10 cellular contexts compared by ENCODE assay signal in the genomic region with DNA sequence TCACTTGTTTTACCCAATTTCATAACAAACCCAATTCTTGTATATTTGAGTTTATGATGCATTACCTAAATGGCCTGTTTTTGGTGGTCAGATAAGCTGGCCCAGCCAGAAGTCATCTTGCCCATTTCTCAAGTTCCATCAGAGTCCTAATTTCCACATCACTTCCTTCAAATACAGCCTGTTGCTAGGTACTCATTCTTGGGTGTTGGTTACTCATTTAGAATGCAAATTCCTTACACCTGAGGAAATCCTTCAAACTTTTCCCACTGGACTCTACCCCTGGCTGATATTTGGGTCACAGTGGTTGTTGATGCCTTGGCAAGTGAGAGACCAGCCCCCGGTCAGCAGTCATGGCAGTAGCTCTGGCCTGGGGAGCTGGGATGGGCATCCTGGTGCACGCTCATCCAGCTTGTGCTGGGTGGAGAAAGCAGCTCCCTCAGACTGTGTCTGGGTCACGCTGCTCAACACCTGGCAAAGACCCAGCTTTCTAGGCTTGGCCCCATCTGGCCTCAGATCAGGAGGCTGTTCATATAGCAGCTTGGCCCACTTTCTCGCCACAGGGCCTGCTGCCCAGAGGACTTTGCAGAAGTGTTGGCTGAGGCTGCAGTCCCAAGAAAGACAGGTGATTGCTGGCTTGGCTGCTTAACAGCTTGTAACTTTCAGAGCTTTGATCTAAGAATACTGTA. TPM values are rescaled to one million over a fixed set of nuclear protein-coding genes. Genes with fewer than 3 reads are reported as not detected.
DNase-seq lines count a peak whose midpoint lies in the region; TF ChIP-seq lines count a peak whose summit lies in the region.
"Had no signal": no experiment of that assay in that cellular context is flagged by ENCODE, and none has a peak within 500 bp of the region (broad histone marks: within the 10 kb centered on the region; RNA-seq: fewer than 3 reads in every experiment).

No MANE protein-coding gene starts in this region.

- H2AFZ ChIP-seq in OCI-LY7 (ENCODE audit: low read length) = no peak overlapping the region

- H4K20me1 ChIP-seq in OCI-LY7 (ENCODE audit: insufficient read depth, low read length) = no peaks in the 10 kb centered on the region

- WGBS in suprapubic skin = 0% methylated on average over 2 of the region's 4 CpGs

- CTCF ChIA-PET in OCI-LY7 (lab: Charles Lee; ENCODE audit: unreplicated experiment) = no interaction called here

- H3K36me3 ChIP-seq in suprapubic skin = peaks cover 29% of the 10 kb centered on the region
- peaks cover 39% of the 10 kb centered on the region for H3K36me3 ChIP-seq in OCI-LY7 (ENCODE audit: insufficient read depth, low read length)

- no peaks in the 10 kb centered on the region for H3K79me2 ChIP-seq in OCI-LY7 (ENCODE audit: insufficient read depth, low read depth, low read length)

- H3K4me3 ChIP-seq in dorsolateral prefrontal cortex (no peak overlapping the region), suprapubic skin (no peak overlapping the region), OCI-LY7 (ENCODE audit: low read depth, low read length, poor library complexity, severe bottlenecking) (no peak overlapping the region)

- H3K27me3 ChIP-seq in dorsolateral prefrontal cortex = no peaks in the 10 kb centered on the region
- no peaks in the 10 kb centered on the region for H3K27me3 ChIP-seq in suprapubic skin

- no peak overlapping the region for H3K4me2 ChIP-seq in OCI-LY7 (ENCODE audit: low read length)

- TF ChIP-seq POLR2A in suprapubic skin (IDR thresholded peaks at IDR 0.05) = no peak

- no peak for TF ChIP-seq EP300 in suprapubic skin (IDR thresholded peaks at IDR 0.05)

- peak overlapping the region in 35 of 59 donors; percentile 1 to 73 (median 40) for H3K27ac ChIP-seq in dorsolateral prefrontal cortex
- H3K27ac ChIP-seq in suprapubic skin = no peak overlapping the region
- no peak overlapping the region for H3K27ac ChIP-seq in OCI-LY7 (ENCODE audit: low read depth, low read length, poor library complexity, severe bottlenecking)
- H3K27ac ChIP-seq: HL-60 had no signal

- no TSS peak for BruUV-seq in OCI-LY7 (replicated peaks; lab: Mats Ljungman, UMichigan)

- TF ChIP-seq CTCF in dorsolateral prefrontal cortex (IDR thresholded peaks at IDR 0.05 in 54 of 56, conservative IDR thresholded peaks at IDR 0.05 in 2 of 56; ENCODE audit: low read depth in 1 of 56, partially characterized antibody in 56 of 56) (peak in 1 of 56 donors; percentile 10), suprapubic skin (IDR thresholded peaks at IDR 0.05) (no peak), OCI-LY7 (conservative IDR thresholded peaks at IDR 0.05; ENCODE audit: low read length) (no peak)

- intact Hi-C loops in dorsolateral prefrontal cortex (cut with DNase I) (no loop called here), OCI-LY7 (cut with micrococcal nuclease; ENCODE audit: unreplicated experiment) (no loop called here)

- POLR2A ChIA-PET in OCI-LY7 (lab: Charles Lee) = interaction anchor here (0.7 to 1.3 kb wide), 5 partner anchors 9 to 26 kb away, joined by 3 to 6 read pairs (median 3); partner anchors contain the start of gene WSB1

- H3K9me3 ChIP-seq in suprapubic skin (no peaks in the 10 kb centered on the region), OCI-LY7 (ENCODE audit: low read length) (no peaks in the 10 kb centered on the region)
- H3K9me3 ChIP-seq: Caco-2 had no signal

- H3K4me1 ChIP-seq in suprapubic skin = peaks cover 39% of the 10 kb centered on the region
- H3K4me1 ChIP-seq in OCI-LY7 (ENCODE audit: insufficient read depth, low read length, poor library complexity, severe bottlenecking) = no peaks in the 10 kb centered on the region

- H3K9me2 ChIP-seq in OCI-LY7 (ENCODE audit: insufficient read depth, low read length) = no peaks in the 10 kb centered on the region

- DNase-seq in A172 (ENCODE audit: low spot score) = peak; percentile 16
- peak; percentile 93 for DNase-seq in NCI-H1694 (lab: John Stamatoyannopoulos, UW)
- DNase-seq in dorsolateral prefrontal cortex = peak; percentile 40 to 86 (median 67)
- DNase-seq in midbrain (lab: John Stamatoyannopoulos, UW) = peak; percentile 69
- DNase-seq in suprapubic skin (ENCODE audit: low spot score in 2 of 2) = no peak
- no peak for DNase-seq in NCI-H1417 treated with DMSO at 0.1 percent for 48 hours (lab: John Stamatoyannopoulos, UW)
- no peak for DNase-seq in dedifferentiated amniotic fluid mesenchymal stem cell (ENCODE audit: extremely low spot score)
- no peak for DNase-seq in OCI-LY7 (ENCODE audit: low spot score)
- DNase-seq: Caco-2 had no signal

RNA-seq across cellular contexts. Expression of gene WSB1, which starts 25.8 kb away (rescaled TPM):
- total RNA-seq in A172 (2014; rRNA removed; shearing (Covaris generic)) = 50.5 and 81.1 TPM in 2 replicates
- 100 to 1,000 TPM in 119 of 120 experiments, 10 to 100 TPM in 1; 91.4 to 483 (median 217) TPM for total RNA-seq in dorsolateral prefrontal cortex
- 100 to 1,000 TPM in 1 of 4 donors, 10 to 100 TPM in 3; 38.5 to 206 (median 57.2) TPM for total RNA-seq in suprapubic skin
- total RNA-seq in OCI-LY7 (2014; rRNA removed; shearing (Covaris generic)) = 86.0 and 118 TPM in 2 replicates
- 115 and 118 TPM in 2 replicates for total RNA-seq in OCI-LY7 (2022)

Comparison
In these comparisons a context has a peak if more than half of its experiments do, and no peak if none do; other contexts are left out.
1. DNase-seq: peak in A172 (single experiment), NCI-H1694 (single experiment), dorsolateral prefrontal cortex (10 of 10) and midbrain (single experiment); none in suprapubic skin (0 of 2), NCI-H1417 treated with DMSO at 0.1 percent for 48 hours (single experiment), dedifferentiated amniotic fluid mesenchymal stem cell (single experiment) and OCI-LY7 (single experiment).
2. H3K27ac ChIP-seq: peak in dorsolateral prefrontal cortex (35 of 59); none in suprapubic skin (single experiment) and OCI-LY7 (single experiment).